17 cellular contexts compared by ENCODE assay signal in the genomic region with DNA sequence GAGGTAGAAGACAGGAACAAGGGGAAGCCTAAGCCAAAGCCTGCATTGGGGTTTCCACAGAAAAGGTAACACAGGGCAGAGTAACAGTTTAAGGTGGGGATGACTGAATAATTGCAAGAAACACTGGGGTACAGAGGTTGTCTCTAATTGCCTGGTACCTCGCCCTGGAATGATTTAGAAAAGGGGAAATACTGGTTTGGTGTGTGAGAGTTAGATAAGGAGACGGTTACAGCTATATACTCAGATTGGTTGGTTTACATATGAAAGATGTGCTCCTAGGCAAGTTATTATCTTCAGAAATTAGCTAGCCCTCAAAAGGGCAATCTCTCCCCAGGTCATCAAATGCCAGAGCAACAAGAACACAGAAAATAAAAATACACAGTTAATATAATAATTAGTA.
"Had no signal": no experiment of that assay in that cellular context is flagged by ENCODE, and none has a peak within 500 bp of the region (broad histone marks: within the 10 kb centered on the region; RNA-seq: fewer than 3 reads in every experiment).

No MANE protein-coding gene starts in this region.

- H3K27ac Mint-ChIP-seq: activated B cell treated with CpG ODN at 0.5 μM for 24 hours; activated naive CD8-positive, alpha-beta T cell treated with anti-CD3 and anti-CD28 coated beads for 36 hours; nephron; stimulated activated naive CD8-positive, alpha-beta T cell treated with anti-CD3 and anti-CD28 coated beads, Interleukin-15, amount 100 ng/mL, for 72 hours had no signal

- H3K36me3 ChIP-seq: breast epithelium had no signal

- H3K4me1 ChIP-seq: breast epithelium, testis had no signal

- H3K27ac ChIP-seq: breast epithelium, dorsolateral prefrontal cortex, esophagus squamous epithelium, testis had no signal

- ATAC-seq: left lobe of liver; stimulated activated naive CD8-positive, alpha-beta T cell treated with anti-CD3 and anti-CD28 coated beads, Interleukin-15, amount 100 ng/mL, for 72 hours had no signal

- H3K4me3 Mint-ChIP-seq: activated B cell treated with CpG ODN at 0.5 μM for 24 hours; activated naive CD8-positive, alpha-beta T cell treated with anti-CD3 and anti-CD28 coated beads for 36 hours; nephron; stimulated activated naive CD8-positive, alpha-beta T cell treated with anti-CD3 and anti-CD28 coated beads, Interleukin-15, amount 100 ng/mL, for 72 hours had no signal

- FAIRE-seq: endometrium, islet of Langerhans had no signal

- H3K27me3 Mint-ChIP-seq: activated B cell treated with CpG ODN at 0.5 μM for 24 hours; activated naive CD8-positive, alpha-beta T cell treated with anti-CD3 and anti-CD28 coated beads for 36 hours; stimulated activated naive CD8-positive, alpha-beta T cell treated with anti-CD3 and anti-CD28 coated beads, Interleukin-15, amount 100 ng/mL, for 72 hours had no signal

- DNase-seq: activated B cell treated with CpG ODN at 0.5 μM for 24 hours; activated CD4-positive, alpha-beta T cell treated with anti-CD3 and anti-CD28 coated beads, Interleukin-2, amount 50 U/mL, for 1 hour; activated naive CD8-positive, alpha-beta T cell treated with anti-CD3 and anti-CD28 coated beads for 36 hours; anterior cingulate cortex; dorsolateral prefrontal cortex; esophagus squamous epithelium; foreskin fibroblast; head of caudate nucleus; stimulated activated CD4-positive, alpha-beta T cell treated with anti-CD3 and anti-CD28 coated beads, Interleukin-4, amount 100 ng/mL, for 24 hours; stimulated activated naive CD8-positive, alpha-beta T cell treated with anti-CD3 and anti-CD28 coated beads, Interleukin-15, amount 100 ng/mL, for 72 hours; T1000; testis had no signal

- H3K4me1 Mint-ChIP-seq: activated B cell treated with CpG ODN at 0.5 μM for 24 hours, nephron had no signal

- H3K9me3 ChIP-seq: breast epithelium, esophagus squamous epithelium, testis had no signal

- H3K4me3 ChIP-seq: breast epithelium, dorsolateral prefrontal cortex, esophagus squamous epithelium, testis had no signal

- H3K27me3 ChIP-seq: breast epithelium, dorsolateral prefrontal cortex, esophagus squamous epithelium, testis had no signal

- H3K9me3 Mint-ChIP-seq: activated B cell treated with CpG ODN at 0.5 μM for 24 hours; activated naive CD8-positive, alpha-beta T cell treated with anti-CD3 and anti-CD28 coated beads for 36 hours; nephron; stimulated activated naive CD8-positive, alpha-beta T cell treated with anti-CD3 and anti-CD28 coated beads, Interleukin-15, amount 100 ng/mL, for 72 hours had no signal
